9 cellular contexts compared by ENCODE assay signal in the genomic region with DNA sequence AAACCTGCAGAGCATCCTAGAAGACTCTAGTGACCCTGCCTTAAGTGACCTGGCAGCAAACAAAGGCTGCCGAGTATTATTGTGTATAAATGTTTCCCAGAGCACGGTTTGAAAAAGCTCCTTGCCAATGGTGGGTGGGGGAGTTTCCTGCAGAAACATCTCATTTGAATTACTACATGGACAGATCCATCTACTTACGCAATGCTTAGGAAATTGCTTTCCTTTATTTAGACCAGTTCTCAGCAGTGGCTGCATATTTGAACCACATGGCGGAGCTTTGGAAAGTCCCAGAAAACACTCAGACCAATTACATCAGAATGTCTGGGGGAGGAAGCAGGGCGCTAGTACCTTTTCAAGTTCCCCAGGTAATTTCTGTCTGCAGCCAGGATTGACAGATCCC.
DNase-seq lines count a peak whose midpoint lies in the region; ATAC-seq lines count a peak whose summit lies in the region.
"Had no signal": no experiment of that assay in that cellular context is flagged by ENCODE, and none has a peak within 500 bp of the region (broad histone marks: within the 10 kb centered on the region; RNA-seq: fewer than 3 reads in every experiment).

No MANE protein-coding gene starts in this region.

- DNase-seq in stimulated activated naive CD8-positive, alpha-beta T cell treated with anti-CD3 and anti-CD28 coated beads, Interleukin-15, amount 100 ng/mL, for 72 hours = peak; percentile 2 to 42
- no peak for DNase-seq in stimulated activated naive CD8-positive, alpha-beta T cell treated with anti-CD3 and anti-CD28 coated beads, Interleukin-15, Interleukin-2, amounts not matched to agents 100 U/mL and 50 U/mL, for 24 hours
- DNase-seq in dedifferentiated amniotic fluid mesenchymal stem cell (ENCODE audit: extremely low spot score) (peak; percentile 68), memory B cell (ENCODE audit: low spot score in 2 of 2) (no peak), aorta (peak in 1 of 2 donors; percentile 55), germinal center (ENCODE audit: low spot score) (no peak)
- DNase-seq in activated naive CD8-positive, alpha-beta T cell treated with anti-CD3 and anti-CD28 coated beads for 36 hours = no peak

- peaks cover 14% of the 10 kb centered on the region for H3K27me3 Mint-ChIP-seq in stimulated activated naive CD8-positive, alpha-beta T cell treated with anti-CD3 and anti-CD28 coated beads, Interleukin-15, amount 100 ng/mL, for 72 hours
- peaks cover 9% of the 10 kb centered on the region for H3K27me3 Mint-ChIP-seq in memory B cell
- peaks cover 7% of the 10 kb centered on the region for H3K27me3 Mint-ChIP-seq in activated naive CD8-positive, alpha-beta T cell treated with anti-CD3 and anti-CD28 coated beads for 36 hours

- H3K9me3 Mint-ChIP-seq in stimulated activated naive CD8-positive, alpha-beta T cell treated with anti-CD3 and anti-CD28 coated beads, Interleukin-15, amount 100 ng/mL, for 72 hours = peaks cover 0 to 5% of the 10 kb centered on the region in 2 donors
- H3K9me3 Mint-ChIP-seq in memory B cell = peaks cover 3% of the 10 kb centered on the region
- peaks cover 3% of the 10 kb centered on the region for H3K9me3 Mint-ChIP-seq in activated naive CD8-positive, alpha-beta T cell treated with anti-CD3 and anti-CD28 coated beads for 36 hours

- H3K27ac Mint-ChIP-seq in stimulated activated naive CD8-positive, alpha-beta T cell treated with anti-CD3 and anti-CD28 coated beads, Interleukin-15, amount 100 ng/mL, for 72 hours = peak overlapping the region in 1 of 2 donors; percentile 87
- no peak overlapping the region for H3K27ac Mint-ChIP-seq in memory B cell
- no peak overlapping the region for H3K27ac Mint-ChIP-seq in activated naive CD8-positive, alpha-beta T cell treated with anti-CD3 and anti-CD28 coated beads for 36 hours
- H3K27ac Mint-ChIP-seq: T-helper 2 cell treated with Interferon-gamma antibody and Interleukin-4, amounts not matched to agents 5 μg/mL and 100 μg/mL, for 36 hours had no signal

- no peaks in the 10 kb centered on the region for H3K36me3 ChIP-seq in aorta (ENCODE audit: control insufficient read depth in 1 of 2, insufficient read depth in 2 of 2, low read length in 1 of 2)

- ATAC-seq in stimulated activated naive CD8-positive, alpha-beta T cell treated with anti-CD3 and anti-CD28 coated beads, Interleukin-15, amount 100 ng/mL, for 72 hours = peak; percentile 85
- ATAC-seq in stimulated activated naive CD8-positive, alpha-beta T cell treated with anti-CD3 and anti-CD28 coated beads, Interleukin-15, Interleukin-2, amounts not matched to agents 100 U/mL and 50 U/mL, for 24 hours = no peak
- ATAC-seq in memory B cell (ENCODE audit: low read depth) = peak; percentile 67
- ATAC-seq in aorta (ENCODE audit: low FRiP score) = peak; percentile 84
- ATAC-seq in GM18519 (IDR thresholded peaks at IDR 0.05; ENCODE audit: low FRiP score, unreplicated experiment) = no peak

- peak overlapping the region in 1 of 2 donors; percentile 32 for H3K4me3 Mint-ChIP-seq in stimulated activated naive CD8-positive, alpha-beta T cell treated with anti-CD3 and anti-CD28 coated beads, Interleukin-15, amount 100 ng/mL, for 72 hours
- no peak overlapping the region for H3K4me3 Mint-ChIP-seq in memory B cell
- no peak overlapping the region for H3K4me3 Mint-ChIP-seq in activated naive CD8-positive, alpha-beta T cell treated with anti-CD3 and anti-CD28 coated beads for 36 hours
- H3K4me3 Mint-ChIP-seq: T-helper 2 cell treated with Interferon-gamma antibody and Interleukin-4, amounts not matched to agents 5 μg/mL and 100 μg/mL, for 36 hours had no signal

- intact Hi-C loops in aorta (cut with DNase I) = no loop called here

- 16 to 25% methylated on average over 5 of the region's 5 CpGs for WGBS in aorta, 2 donors

- H3K9me3 ChIP-seq in aorta (ENCODE audit: control insufficient read depth, low read length) = no peaks in the 10 kb centered on the region

- no peaks in the 10 kb centered on the region for H3K36me3 Mint-ChIP-seq in memory B cell
- H3K36me3 Mint-ChIP-seq in activated naive CD8-positive, alpha-beta T cell treated with anti-CD3 and anti-CD28 coated beads for 36 hours = no peaks in the 10 kb centered on the region

- H3K27ac ChIP-seq in aorta (ENCODE audit: low read depth in 1 of 2, low read length in 2 of 2) = no peak overlapping the region

- peaks cover 0 to 2% of the 10 kb centered on the region in 2 donors for H3K4me1 ChIP-seq in aorta (ENCODE audit: control insufficient read depth in 1 of 2, insufficient read depth in 2 of 2, low read length in 2 of 2)

- no peaks in the 10 kb centered on the region for H3K27me3 ChIP-seq in aorta (ENCODE audit: control insufficient read depth in 1 of 2, insufficient read depth in 2 of 2, low read length in 1 of 2)

- peak overlapping the region in 1 of 2 donors; percentile 15 for H3K4me3 ChIP-seq in aorta (ENCODE audit: low read length in 2 of 2)

- peaks cover 21% of the 10 kb centered on the region for H3K4me1 Mint-ChIP-seq in stimulated activated naive CD8-positive, alpha-beta T cell treated with anti-CD3 and anti-CD28 coated beads, Interleukin-15, amount 100 ng/mL, for 72 hours
- H3K4me1 Mint-ChIP-seq in memory B cell = peaks cover 8% of the 10 kb centered on the region
- peaks cover 5% of the 10 kb centered on the region for H3K4me1 Mint-ChIP-seq in activated naive CD8-positive, alpha-beta T cell treated with anti-CD3 and anti-CD28 coated beads for 36 hours

Comparison
In these comparisons a context has a peak if more than half of its experiments do, and no peak if none do; other contexts are left out.
1. ATAC-seq: peak in stimulated activated naive CD8-positive, alpha-beta T cell treated with anti-CD3 and anti-CD28 coated beads, Interleukin-15, amount 100 ng/mL, for 72 hours (single experiment), memory B cell (single experiment) and aorta (single experiment); none in stimulated activated naive CD8-positive, alpha-beta T cell treated with anti-CD3 and anti-CD28 coated beads, Interleukin-15, Interleukin-2, amounts not matched to agents 100 U/mL and 50 U/mL, for 24 hours (single experiment) and GM18519 (single experiment).
2. DNase-seq: peak in stimulated activated naive CD8-positive, alpha-beta T cell treated with anti-CD3 and anti-CD28 coated beads, Interleukin-15, amount 100 ng/mL, for 72 hours (2 of 2) and dedifferentiated amniotic fluid mesenchymal stem cell (single experiment); none in stimulated activated naive CD8-positive, alpha-beta T cell treated with anti-CD3 and anti-CD28 coated beads, Interleukin-15, Interleukin-2, amounts not matched to agents 100 U/mL and 50 U/mL, for 24 hours (single experiment), memory B cell (0 of 2), germinal center (single experiment) and activated naive CD8-positive, alpha-beta T cell treated with anti-CD3 and anti-CD28 coated beads for 36 hours (single experiment).